16 cellular contexts compared by ENCODE assay signal in genomic region chr7:157844141-157844540, GRCh38.
DNase-seq lines count a peak whose midpoint lies in the region; ATAC-seq and TF ChIP-seq lines count a peak whose summit lies in the region.
"Had no signal": no experiment of that assay in that cellular context is flagged by ENCODE, and none has a peak within 500 bp of the region (broad histone marks: within the 10 kb centered on the region; RNA-seq: fewer than 3 reads in every experiment).

No MANE protein-coding gene starts in this region.

- H3K4me3 Mint-ChIP-seq in chondrocyte (ENCODE audit: unreplicated experiment) (no peak overlapping the region), neural progenitor cell (no peak overlapping the region)
- H3K4me3 Mint-ChIP-seq in activated CD4-positive, alpha-beta T cell treated with anti-CD3 and anti-CD28 coated beads, Interleukin-2, amount 10 ng/mL, durations not matched to agents 7 days and 5 days = no peak overlapping the region
- H3K4me3 Mint-ChIP-seq: CD4-positive, alpha-beta memory T cell had no signal

- no peak overlapping the region for H3K4me2 ChIP-seq in neural progenitor cell

- H3K36me3 Mint-ChIP-seq in chondrocyte (ENCODE audit: low read depth) (no peaks in the 10 kb centered on the region), neural progenitor cell (no peaks in the 10 kb centered on the region)
- H3K36me3 Mint-ChIP-seq in activated CD4-positive, alpha-beta T cell treated with anti-CD3 and anti-CD28 coated beads, Interleukin-2, amount 10 ng/mL, durations not matched to agents 7 days and 5 days (ENCODE audit: low read depth) = no peaks in the 10 kb centered on the region
- H3K36me3 Mint-ChIP-seq: CD4-positive, alpha-beta memory T cell had no signal

- peak; percentile 58 for DNase-seq in chondrocyte (ENCODE audit: low spot score)
- DNase-seq in neural progenitor cell (ENCODE audit: low spot score) = no peak
- peak; percentile 59 for DNase-seq in upper lobe of right lung
- no peak for DNase-seq in activated CD4-positive, alpha-beta T cell treated with anti-CD3 and anti-CD28 coated beads, Interleukin-2, amount 10 ng/mL, durations not matched to agents 7 days and 5 days
- DNase-seq in NCI-H2171 (lab: John Stamatoyannopoulos, UW) = no peak
- DNase-seq: C1 segment of cervical spinal cord; Calu3; CD4-positive, alpha-beta memory T cell; COR-L47; DMS53; DMS79 treated with DMSO at 0.1 percent for 48 hours; GF-D8; GOT3; H7 had no signal

- H3K27ac ChIP-seq in neural progenitor cell (no peak overlapping the region), upper lobe of right lung (no peak overlapping the region)

- ATAC-seq in upper lobe of right lung (no peak), HG03097 (IDR thresholded peaks at IDR 0.05; ENCODE audit: low FRiP score, unreplicated experiment) (no peak)
- ATAC-seq: HCT116 had no signal

- intact Hi-C loops in upper lobe of right lung (cut with DNase I) = no loop called here

- no peaks in the 10 kb centered on the region for H3K9me3 Mint-ChIP-seq in chondrocyte (ENCODE audit: low read depth)
- H3K9me3 Mint-ChIP-seq in neural progenitor cell = peaks cover 6% of the 10 kb centered on the region
- H3K9me3 Mint-ChIP-seq in activated CD4-positive, alpha-beta T cell treated with anti-CD3 and anti-CD28 coated beads, Interleukin-2, amount 10 ng/mL, durations not matched to agents 7 days and 5 days = no peaks in the 10 kb centered on the region
- H3K9me3 Mint-ChIP-seq: CD4-positive, alpha-beta memory T cell had no signal

- H3K79me2 ChIP-seq in neural progenitor cell (ENCODE audit: low read depth) = no peaks in the 10 kb centered on the region

- H2AFZ ChIP-seq in neural progenitor cell (replicated peaks) = no peak overlapping the region

- H3K4me1 Mint-ChIP-seq in chondrocyte (ENCODE audit: low read depth) = no peaks in the 10 kb centered on the region
- peaks cover 40% of the 10 kb centered on the region for H3K4me1 Mint-ChIP-seq in neural progenitor cell
- no peaks in the 10 kb centered on the region for H3K4me1 Mint-ChIP-seq in activated CD4-positive, alpha-beta T cell treated with anti-CD3 and anti-CD28 coated beads, Interleukin-2, amount 10 ng/mL, durations not matched to agents 7 days and 5 days
- H3K4me1 Mint-ChIP-seq: CD4-positive, alpha-beta memory T cell had no signal

- CTCF ChIA-PET in activated CD4-positive, alpha-beta T cell treated with anti-CD3 and anti-CD28 coated beads, Interleukin-2, amount 10 ng/mL, durations not matched to agents 7 days and 5 days (lab: Charles Lee) = no interaction called here

- H3K36me3 ChIP-seq in neural progenitor cell (no peaks in the 10 kb centered on the region), upper lobe of right lung (no peaks in the 10 kb centered on the region)

- H3K4me3 ChIP-seq in neural progenitor cell (no peak overlapping the region), upper lobe of right lung (no peak overlapping the region)

- H3K27ac Mint-ChIP-seq in chondrocyte (ENCODE audit: unreplicated experiment) = no peak overlapping the region
- peak overlapping the region; percentile 90 for H3K27ac Mint-ChIP-seq in neural progenitor cell
- H3K27ac Mint-ChIP-seq in activated CD4-positive, alpha-beta T cell treated with anti-CD3 and anti-CD28 coated beads, Interleukin-2, amount 10 ng/mL, durations not matched to agents 7 days and 5 days = no peak overlapping the region

- H3K27me3 Mint-ChIP-seq in chondrocyte (ENCODE audit: low read depth) (no peaks in the 10 kb centered on the region), neural progenitor cell (ENCODE audit: insufficient read depth, low read depth) (peaks cover 6% of the 10 kb centered on the region)
- peaks cover 2% of the 10 kb centered on the region for H3K27me3 Mint-ChIP-seq in activated CD4-positive, alpha-beta T cell treated with anti-CD3 and anti-CD28 coated beads, Interleukin-2, amount 10 ng/mL, durations not matched to agents 7 days and 5 days

- TF ChIP-seq CTCF in chondrocyte (IDR thresholded peaks at IDR 0.05) = no peak
- no peak for TF ChIP-seq CTCF in neural progenitor cell (IDR thresholded peaks at IDR 0.05)
- TF ChIP-seq CTCF in upper lobe of right lung (IDR thresholded peaks at IDR 0.05) = no peak

- no peaks in the 10 kb centered on the region for H3K9me3 ChIP-seq in neural progenitor cell (ENCODE audit: low read depth)
- H3K9me3 ChIP-seq in upper lobe of right lung = no peaks in the 10 kb centered on the region

- no peaks in the 10 kb centered on the region for H4K20me1 ChIP-seq in neural progenitor cell (ENCODE audit: low read depth)

- H3K9ac ChIP-seq in neural progenitor cell = no peak overlapping the region

- H3F3A ChIP-seq in neural progenitor cell (ENCODE audit: low read depth) = peaks cover 37% of the 10 kb centered on the region

- H3K27me3 ChIP-seq in neural progenitor cell = no peaks in the 10 kb centered on the region
- H3K27me3 ChIP-seq in upper lobe of right lung = peaks cover 8% of the 10 kb centered on the region

- H3K4me1 ChIP-seq in neural progenitor cell = peaks cover 34% of the 10 kb centered on the region
- H3K4me1 ChIP-seq in upper lobe of right lung = no peaks in the 10 kb centered on the region

- POLR2A ChIA-PET in activated CD4-positive, alpha-beta T cell treated with anti-CD3 and anti-CD28 coated beads, Interleukin-2, amount 10 ng/mL, durations not matched to agents 7 days and 5 days (lab: Charles Lee) = no interaction called here

Comparison
In these comparisons a context has a peak if more than half of its experiments do, and no peak if none do; other contexts are left out.
1. DNase-seq: peak in chondrocyte (single experiment) and upper lobe of right lung (single experiment); none in neural progenitor cell (single experiment), activated CD4-positive, alpha-beta T cell treated with anti-CD3 and anti-CD28 coated beads, Interleukin-2, amount 10 ng/mL, durations not matched to agents 7 days and 5 days (single experiment) and NCI-H2171 (single experiment).